In the genomic region with DNA sequence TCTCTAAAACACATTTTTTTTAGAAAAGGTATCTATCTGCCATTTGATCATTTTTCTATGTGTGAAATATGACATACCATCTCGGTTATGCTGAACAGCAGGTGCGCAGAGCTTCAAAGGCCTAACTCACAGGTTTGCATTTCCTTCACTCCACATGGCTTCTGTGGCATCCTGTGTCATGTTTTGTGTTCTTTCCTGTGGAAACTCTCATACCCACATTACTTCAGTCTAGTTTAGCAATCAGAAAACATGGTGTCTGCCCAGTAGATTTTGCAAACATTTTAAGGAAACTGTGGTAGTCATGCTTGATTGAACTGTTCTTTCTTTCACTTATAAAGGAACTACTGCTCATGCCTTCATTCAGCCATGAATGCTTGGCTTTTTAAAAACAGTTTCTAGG, we compare ENCODE assay signal across 9 cellular contexts. TPM values are rescaled to one million over a fixed set of nuclear protein-coding genes. Genes with fewer than 3 reads are reported as not detected.
DNase-seq lines count a peak whose midpoint lies in the region; ATAC-seq and TF ChIP-seq lines count a peak whose summit lies in the region.
"Had no signal": no experiment of that assay in that cellular context is flagged by ENCODE, and none has a peak within 500 bp of the region (broad histone marks: within the 10 kb centered on the region; RNA-seq: fewer than 3 reads in every experiment).

No MANE protein-coding gene starts in this region.

- 69 to 75% (median 72%) methylated on average over 2 of the region's 2 CpGs for WGBS in psoas muscle, 3 donors

- peak; percentile 84 for ATAC-seq in GM18511 (IDR thresholded peaks at IDR 0.05; ENCODE audit: unreplicated experiment)
- peak; percentile 79 for ATAC-seq in HG02610 (IDR thresholded peaks at IDR 0.05; ENCODE audit: unreplicated experiment)
- ATAC-seq in activated naive CD4-positive, alpha-beta T cell treated with anti-CD3 and anti-CD28 coated beads, Interleukin-2, amount 50 U/mL, for 72 hours, result peak; percentile 94 to 96
- ATAC-seq in psoas muscle, result no peak

- in situ Hi-C loops in G401 (cut with HindIII; ENCODE audit: low sequenced_read_pairs), result no loop called here

- H3K27me3 ChIP-seq in psoas muscle (ENCODE audit: insufficient read depth in 3 of 3, low read length in 2 of 3), result no peaks in the 10 kb centered on the region
- H3K27me3 ChIP-seq in SJCRH30, result no peaks in the 10 kb centered on the region

- peaks cover 0 to 4% of the 10 kb centered on the region in 2 donors for H3K9me3 Mint-ChIP-seq in activated naive CD4-positive, alpha-beta T cell treated with anti-CD3 and anti-CD28 coated beads, Interleukin-2, amount 50 U/mL, for 72 hours

- no peak for TF ChIP-seq CTCF in psoas muscle (IDR thresholded peaks at IDR 0.05)

- H3K4me3 ChIP-seq in psoas muscle, result no peak overlapping the region
- no peak overlapping the region for H3K4me3 ChIP-seq in SJCRH30

- H3K36me3 Mint-ChIP-seq in activated naive CD4-positive, alpha-beta T cell treated with anti-CD3 and anti-CD28 coated beads, Interleukin-2, amount 50 U/mL, for 72 hours, result peaks cover 0 to 6% of the 10 kb centered on the region in 2 donors

- peak overlapping the region; percentile 79 to 97 for H3K27ac Mint-ChIP-seq in activated naive CD4-positive, alpha-beta T cell treated with anti-CD3 and anti-CD28 coated beads, Interleukin-2, amount 50 U/mL, for 72 hours

- H3K4me1 ChIP-seq in psoas muscle (no peaks in the 10 kb centered on the region), SJCRH30 (no peaks in the 10 kb centered on the region)

- no peaks in the 10 kb centered on the region for H3K9me3 ChIP-seq in psoas muscle
- no peaks in the 10 kb centered on the region for H3K9me3 ChIP-seq in SJCRH30 (replicated peaks)

- H3K36me3 ChIP-seq in psoas muscle (ENCODE audit: insufficient read depth in 1 of 2, low read depth in 1 of 2) (no peaks in the 10 kb centered on the region), SJCRH30 (no peaks in the 10 kb centered on the region)

- no peak overlapping the region for H3K27ac ChIP-seq in psoas muscle
- H3K27ac ChIP-seq in SJCRH30, result no peak overlapping the region

- intact Hi-C loops in psoas muscle (cut with DNase I), result no loop called here

- peak; percentile 41 to 91 for DNase-seq in NOMO-1 (lab: John Stamatoyannopoulos, UW; ENCODE audit: unreplicated experiment in 2 of 2)
- DNase-seq in activated naive CD4-positive, alpha-beta T cell treated with anti-CD3 and anti-CD28 coated beads, Interleukin-2, amount 50 U/mL, for 72 hours (ENCODE audit: low spot score in 2 of 2), result peak in 1 of 2 donors; percentile 40
- peak; percentile 43 for DNase-seq in stimulated activated CD8-positive, alpha-beta memory T cell treated with anti-CD3 and anti-CD28 coated beads, Interleukin-12 subunit alpha, Interleukin-12 subunit beta, amount 100 ng/mL, for 1 hour (ENCODE audit: low read depth)
- DNase-seq in psoas muscle, result no peak
- DNase-seq in SJCRH30, result no peak
- no peak for DNase-seq in G401 (ENCODE audit: low spot score)

RNA-seq across cellular contexts. Expression of gene ARAP2, which starts 11.3 kb away (rescaled TPM):
- 10 to 100 TPM; 24.5 to 90.8 TPM for total RNA-seq in activated naive CD4-positive, alpha-beta T cell treated with anti-CD3 and anti-CD28 coated beads, Interleukin-2, amount 50 U/mL, for 72 hours
- 1 to 10 TPM; 1.4 to 2.7 (median 1.5) TPM for total RNA-seq in psoas muscle
- polyA plus RNA-seq in psoas muscle, result under 1 TPM; 0.11 to 0.22 (median 0.21) TPM
- total RNA-seq in SJCRH30 (2014; rRNA removed; shearing (Covaris generic)), result 1.1 and 1.3 TPM in 2 replicates
- total RNA-seq in G401 (2014; rRNA removed; shearing (Covaris generic)), result not detected in 2 replicates
- total RNA-seq: endothelial cell of umbilical vein had no signal
- polyA plus RNA-seq: endothelial cell of umbilical vein had no signal

RNA-seq across cellular contexts. Expression of gene DTHD1, which starts 25.8 kb away (rescaled TPM):
- total RNA-seq in activated naive CD4-positive, alpha-beta T cell treated with anti-CD3 and anti-CD28 coated beads, Interleukin-2, amount 50 U/mL, for 72 hours, result 1 to 10 TPM in 1 of 2 donors, under 1 TPM in 1; 0.20 to 3.6 TPM
- under 1 TPM in 2 of 4 donors, not detected in 2; 0.07 to 0.15 TPM for total RNA-seq in psoas muscle
- under 1 TPM in 1 of 3 donors, not detected in 2; 0.01 TPM for polyA plus RNA-seq in psoas muscle
- total RNA-seq in SJCRH30 (2014; rRNA removed; shearing (Covaris generic)), result not detected in 2 replicates
- total RNA-seq in G401 (2014; rRNA removed; shearing (Covaris generic)), result not detected in 2 replicates
- total RNA-seq: endothelial cell of umbilical vein had no signal
- polyA plus RNA-seq: endothelial cell of umbilical vein had no signal

Comparison
In these comparisons a context has a peak if more than half of its experiments do, and no peak if none do; other contexts are left out.
1. ATAC-seq: peak in GM18511 (single experiment), HG02610 (single experiment) and activated naive CD4-positive, alpha-beta T cell treated with anti-CD3 and anti-CD28 coated beads, Interleukin-2, amount 50 U/mL, for 72 hours (2 of 2); none in psoas muscle (0 of 4).
2. DNase-seq: peak in NOMO-1 (2 of 2) and stimulated activated CD8-positive, alpha-beta memory T cell treated with anti-CD3 and anti-CD28 coated beads, Interleukin-12 subunit alpha, Interleukin-12 subunit beta, amount 100 ng/mL, for 1 hour (single experiment); none in psoas muscle (0 of 2), SJCRH30 (0 of 2) and G401 (single experiment).
3. RNA of gene ARAP2, which starts 11.3 kb away (total RNA-seq): 24.5 to 90.8 TPM in activated naive CD4-positive, alpha-beta T cell treated with anti-CD3 and anti-CD28 coated beads, Interleukin-2, amount 50 U/mL, for 72 hours; 1.4 to 2.7 TPM in psoas muscle, 1.1 to 1.3 TPM in SJCRH30 and not detected in G401; every median in the first group is over 4 times any median in the second.